In genomic region chr18:13028869-13029268, GRCh38 we compare ENCODE assay signal across 20 cellular contexts.
"Had no signal": no experiment of that assay in that cellular context is flagged by ENCODE, and none has a peak within 500 bp of the region (broad histone marks: within the 10 kb centered on the region; RNA-seq: fewer than 3 reads in every experiment).

No MANE protein-coding gene starts in this region.

- H3K4me3 ChIP-seq: colonic mucosa, esophagus muscularis mucosa, hepatocyte, ovary, psoas muscle, right lobe of liver, stomach, tibial artery had no signal

- H3K9me3 ChIP-seq: colonic mucosa, esophagus muscularis mucosa, ovary, psoas muscle, right lobe of liver, stomach, tibial artery had no signal

- H3K27me3 ChIP-seq: colonic mucosa, esophagus muscularis mucosa, foreskin keratinocyte, hepatocyte, ovary, right lobe of liver, stomach, tibial artery had no signal

- H3K27ac ChIP-seq: colonic mucosa, esophagus muscularis mucosa, foreskin keratinocyte, hepatocyte, ovary, psoas muscle, right lobe of liver, stomach, tibial artery had no signal

- H3K36me3 ChIP-seq: colonic mucosa, ovary had no signal

- DNase-seq: colonic mucosa; effector CD8-positive, alpha-beta T cell; foreskin keratinocyte; left colon; mesenchymal stem cell; midbrain; natural killer cell; occipital lobe; ovary; posterior cingulate gyrus; psoas muscle; right lobe of liver; stimulated activated CD4-positive, alpha-beta T cell treated with anti-CD3 and anti-CD28 coated beads, Interleukin-2, amount 100 ng/mL, for 24 hours; stimulated activated CD4-positive, alpha-beta T cell treated with anti-CD3 and anti-CD28 coated beads, Interleukin-4, amount 100 ng/mL, for 24 hours; stimulated activated naive CD4-positive, alpha-beta T cell treated with Interleukin-2 at 50 U/mL for 16 hours; stomach; tibial artery had no signal

- H3K4me1 ChIP-seq: colonic mucosa, foreskin keratinocyte, psoas muscle, right lobe of liver, tibial artery had no signal

- ATAC-seq: foreskin keratinocyte; left colon; natural killer cell; right lobe of liver; stimulated activated effector memory CD8-positive, alpha-beta T cell treated with anti-CD3 and anti-CD28 coated beads, Interleukin-12 subunit alpha, Interleukin-12 subunit beta, amount 100 ng/mL, for 72 hours had no signal
